ENCODE assay signal across 19 cellular contexts in genomic region chr2:46422717-46423394, GRCh38. TPM values are rescaled to one million over a fixed set of nuclear protein-coding genes. Genes with fewer than 3 reads are reported as not detected.
DNase-seq lines count a peak whose midpoint lies in the region; ATAC-seq, FAIRE-seq and TF ChIP-seq lines count a peak whose summit lies in the region.
"Had no signal": no experiment of that assay in that cellular context is flagged by ENCODE, and none has a peak within 500 bp of the region (broad histone marks: within the 10 kb centered on the region; RNA-seq: fewer than 3 reads in every experiment).

No MANE protein-coding gene starts in this region.

- H3K27ac ChIP-seq in HepG2 (ENCODE audit: extremely low read length, insufficient read depth, low read length): no peak overlapping the region
- no peak overlapping the region for H3K27ac ChIP-seq in right lobe of liver

- no peak overlapping the region for H2AFZ ChIP-seq in HepG2 (ENCODE audit: low read length)

- H3K9me3 Mint-ChIP-seq in type B pancreatic cell: peaks cover 8% of the 10 kb centered on the region

- peaks cover 9% of the 10 kb centered on the region for H3K36me3 Mint-ChIP-seq in type B pancreatic cell

- ATAC-seq in HepG2 (no peak), right lobe of liver (no peak)
- ATAC-seq: SK-N-SH treated with all-trans-retinoic acid at 6 μM for 48 hours had no signal

- no peaks in the 10 kb centered on the region for H3K36me3 ChIP-seq in HepG2 (replicated peaks in 1 of 2; ENCODE audit: control insufficient read depth in 1 of 2, insufficient read depth in 2 of 2, low read length in 2 of 2)
- no peaks in the 10 kb centered on the region for H3K36me3 ChIP-seq in right lobe of liver

- H3K4me1 Mint-ChIP-seq in type B pancreatic cell (ENCODE audit: unreplicated experiment): no peaks in the 10 kb centered on the region

- FAIRE-seq in HepG2 (lab: Jason Lieb, UNC): no peak

- H3K27me3 Mint-ChIP-seq in type B pancreatic cell: no peaks in the 10 kb centered on the region

- H3K4me3 ChIP-seq in HepG2 (replicated peaks in 1 of 3; ENCODE audit: insufficient read depth in 1 of 3, low read depth in 2 of 3, low read length in 3 of 3) (no peak overlapping the region), right lobe of liver (no peak overlapping the region)

- no peaks in the 10 kb centered on the region for H4K20me1 ChIP-seq in HepG2 (ENCODE audit: insufficient read depth, low read length)

- H3K79me2 ChIP-seq in HepG2 (ENCODE audit: insufficient read depth, low read length): no peaks in the 10 kb centered on the region

- TF ChIP-seq POLR2A in HepG2 (IDR thresholded peaks at IDR 0.05; ENCODE audit: insufficient read depth in 1 of 2, low read depth in 2 of 2, low read length in 2 of 2) (no peak), right lobe of liver (IDR thresholded peaks at IDR 0.05) (no peak)

- peaks cover 1% of the 10 kb centered on the region for H3K4me1 ChIP-seq in HepG2 (ENCODE audit: insufficient read depth, low read length)
- H3K4me1 ChIP-seq in right lobe of liver: no peaks in the 10 kb centered on the region

- no peak for TF ChIP-seq CTCF in HepG2 (CRISPR knock-in tag; IDR thresholded peaks at IDR 0.05)
- TF ChIP-seq CTCF in right lobe of liver (IDR thresholded peaks at IDR 0.05): no peak
- TF ChIP-seq CTCF in type B pancreatic cell (conservative IDR thresholded peaks at IDR 0.05): no peak

- CTCF ChIA-PET in HepG2 (lab: Yijun Ruan, JAX; ENCODE audit: low intra/inter-chr PET ratio, low total read pairs): no interaction called here

- H3K27ac Mint-ChIP-seq in type B pancreatic cell: no peak overlapping the region
- H3K27ac Mint-ChIP-seq: CD14-positive monocyte had no signal

- no peak overlapping the region for H3K4me3 Mint-ChIP-seq in type B pancreatic cell
- H3K4me3 Mint-ChIP-seq: CD14-positive monocyte had no signal

- intact Hi-C loops in HepG2 (cut with micrococcal nuclease; ENCODE audit: unreplicated experiment): no loop called here
- intact Hi-C loops in right lobe of liver (cut with DNase I): no loop called here

- no peak for TF ChIP-seq EP300 in HepG2 (IDR thresholded peaks at IDR 0.05; ENCODE audit: low read depth in 2 of 2, low read length in 2 of 2)
- TF ChIP-seq EP300 in HepG2 (CRISPR knock-in tag; IDR thresholded peaks at IDR 0.05; ENCODE audit: borderline replicate concordance): no peak

- BruUV-seq in HepG2 (replicated peaks; lab: Mats Ljungman, UMichigan): no TSS peak

- in situ Hi-C loops in HepG2 (cut with HindIII; ENCODE audit: extremely low pct_ligation_motif_present, low pct_unique_long_range_greater_than_20kb): no loop called here

- WGBS in HepG2 (ENCODE audit: low lambda C conversion rate): 63% methylated on average over 1 of the region's 1 CpG
- WGBS in right lobe of liver (ENCODE audit: insufficient coverage, low coverage, low lambda C conversion rate, missing lambda C conversion rate): 100% methylated on average over 1 of the region's 1 CpG

- POLR2A ChIA-PET in HepG2 (lab: Yijun Ruan, JAX): no interaction called here

- peaks cover 12% of the 10 kb centered on the region for H3K9me3 ChIP-seq in HepG2 (ENCODE audit: low read length)
- no peaks in the 10 kb centered on the region for H3K9me3 ChIP-seq in right lobe of liver

- DNase-seq in HepG2 (ENCODE audit: low spot score): no peak
- DNase-seq in right lobe of liver: no peak
- peak; percentile 39 to 65 for DNase-seq in NOMO-1 (lab: John Stamatoyannopoulos, UW; ENCODE audit: unreplicated experiment in 2 of 2)
- DNase-seq in fibroblast of gingiva (ENCODE audit: low read depth): peak; percentile 73
- DNase-seq in mucosa of gallbladder (ENCODE audit: low spot score): no peak
- no peak for DNase-seq in type B pancreatic cell (ENCODE audit: extremely low spot score, unreplicated experiment)
- DNase-seq in stimulated activated CD4-positive, alpha-beta T cell treated with anti-CD3 and anti-CD28 coated beads, Interleukin-15, amount 100 ng/mL, for 24 hours: no peak
- DNase-seq: DMS 273 treated with DMSO at 0.1 percent for 48 hours, H7, NCI-H1417 treated with DMSO at 0.1 percent for 48 hours, NCI-H1930, NCI-H2171 treated with DMSO at 0.1 percent for 48 hours, NCI-H446 treated with DMSO at 0.1 percent for 48 hours, NCI-H748 treated with DMSO at 0.1 percent for 48 hours, SHP77 had no signal

- no peak overlapping the region for H3K9ac ChIP-seq in HepG2 (ENCODE audit: insufficient read depth, low read depth, low read length)

- TF ChIP-seq RAD21 in HepG2 (CRISPR knock-in tag; IDR thresholded peaks at IDR 0.05): no peak

- H3K27me3 ChIP-seq in HepG2 (ENCODE audit: control insufficient read depth in 1 of 2, insufficient read depth in 2 of 2, low read length in 2 of 2) (no peaks in the 10 kb centered on the region), right lobe of liver (no peaks in the 10 kb centered on the region)

- no peak overlapping the region for H3K4me2 ChIP-seq in HepG2 (ENCODE audit: low read depth, low read length)

TF ChIP-seq in HepG2, 621 proteins besides CTCF, POLR2A, EP300 and RAD21:
- no peak for TF ChIP-seq ZFP37 (CRISPR knock-in tag; IDR thresholded peaks at IDR 0.05; ENCODE audit: borderline replicate concordance)
- TF ChIP-seq ELF3 (CRISPR knock-in tag; IDR thresholded peaks at IDR 0.05): no peak
- no peak for TF ChIP-seq NFYC (CRISPR knock-in tag; IDR thresholded peaks at IDR 0.05)
- peak; percentile 57; the same call in 1 of the 2 replicates for TF ChIP-seq CEBPB (IDR thresholded peaks at IDR 0.05; ENCODE audit: borderline replicate concordance, low read depth, low read length)
- no peak for TF ChIP-seq MXI1 (IDR thresholded peaks at IDR 0.05; ENCODE audit: borderline replicate concordance, low read depth, low read length)

RNA-seq across cellular contexts. Expression of gene TMEM247, which starts 56.5 kb away (rescaled TPM):
- not detected in 2 replicates for total RNA-seq in HepG2 (2016; rRNA removed; fragmentation: Illumina TruSeq; extraction: Trizol)
- total RNA-seq in HepG2 (2016; cell fraction: cytosol; rRNA removed; fragmentation: Illumina TruSeq; extraction: Trizol; ENCODE audit: low read depth): not detected in 2 replicates
- total RNA-seq in HepG2 (2016; cell fraction: insoluble cytoplasmic fraction; rRNA removed; fragmentation: Illumina TruSeq; extraction: Trizol): not detected in 2 replicates
- not detected in 2 replicates for total RNA-seq in HepG2 (2016; cell fraction: membrane; rRNA removed; fragmentation: Illumina TruSeq; extraction: Trizol)
- total RNA-seq in HepG2 (2016; cell fraction: nucleus; rRNA removed; fragmentation: Illumina TruSeq; extraction: Trizol): not detected in 2 replicates
- not detected in 2 replicates for polyA plus RNA-seq in HepG2 (2011; rRNA removed)
- polyA plus RNA-seq in HepG2 (2011; cell fraction: cytosol; rRNA removed): not detected in 2 replicates
- polyA plus RNA-seq in HepG2 (2011; cell fraction: nucleus; rRNA removed): not detected in 2 replicates
- not detected in 2 replicates for polyA plus RNA-seq in HepG2 (2012)
- not detected in 2 replicates for polyA plus RNA-seq in HepG2 (2016; cell fraction: cytosol; fragmentation: Illumina TruSeq; extraction: Trizol; ENCODE audit: low read depth)
- not detected in 2 replicates for polyA plus RNA-seq in HepG2 (2016; cell fraction: insoluble cytoplasmic fraction; fragmentation: Illumina TruSeq; extraction: Trizol; ENCODE audit: low read depth)
- not detected in 2 replicates for polyA plus RNA-seq in HepG2 (2016; cell fraction: membrane; fragmentation: Illumina TruSeq; extraction: Trizol; ENCODE audit: low read depth)
- not detected in 2 replicates for polyA plus RNA-seq in HepG2 (2016; cell fraction: nucleus; fragmentation: Illumina TruSeq; extraction: Trizol; ENCODE audit: insufficient read depth, low read depth)
- polyA minus RNA-seq in HepG2 (2011; rRNA and poly(A)+ RNA removed; ENCODE audit: low replicate concordance): not detected in 2 replicates
- polyA minus RNA-seq in HepG2 (2011; cell fraction: cytosol; rRNA and poly(A)+ RNA removed): not detected in 2 replicates
- polyA minus RNA-seq in HepG2 (2011; cell fraction: nucleus; rRNA and poly(A)+ RNA removed): not detected in 2 replicates
- total RNA-seq in right lobe of liver: not detected
- total RNA-seq in mucosa of gallbladder: not detected
- not detected in 2 replicates for total RNA-seq in type B pancreatic cell (ENCODE audit: low replicate concordance)
- total RNA-seq: H7, LHCN-M2, OCI-LY7 had no signal
- polyA plus RNA-seq: CD14-positive monocyte had no signal

Comparison
In these comparisons a context has a peak if more than half of its experiments do, and no peak if none do; other contexts are left out.
1. DNase-seq: peak in NOMO-1 (2 of 2) and fibroblast of gingiva (single experiment); none in HepG2 (single experiment), right lobe of liver (0 of 3), mucosa of gallbladder (single experiment), type B pancreatic cell (single experiment) and stimulated activated CD4-positive, alpha-beta T cell treated with anti-CD3 and anti-CD28 coated beads, Interleukin-15, amount 100 ng/mL, for 24 hours (single experiment).